Comparison of ENCODE assay signal across 8 cellular contexts in genomic region chr12:96906849-96907664, GRCh38. TPM values are rescaled to one million over a fixed set of nuclear protein-coding genes. Genes with fewer than 3 reads are reported as not detected.
DNase-seq lines count a peak whose midpoint lies in the region; ATAC-seq and TF ChIP-seq lines count a peak whose summit lies in the region.

Gene NEDD1 (plus strand): TSS chr12:96907257. CDS start chr12:96909760, 2,503 bp downstream.

- no peaks in the 10 kb centered on the region for H3K4me1 ChIP-seq in hepatocyte (ENCODE audit: insufficient read depth)
- peaks cover 0 to 3% of the 10 kb centered on the region in 2 donors for H3K4me1 ChIP-seq in aorta (ENCODE audit: control insufficient read depth in 1 of 2, insufficient read depth in 2 of 2, low read length in 2 of 2)

- no peak for TF ChIP-seq CTCF in hepatocyte (IDR thresholded peaks at IDR 0.05; ENCODE audit: poor library complexity)

- no peaks in the 10 kb centered on the region for H3K9me2 ChIP-seq in hepatocyte (replicated peaks; ENCODE audit: insufficient read depth)

- peak within 1 kb of the TSS; percentile 89 for H3K27ac ChIP-seq in hepatocyte
- peak within 1 kb of the TSS in 1 of 2 donors; percentile 50 for H3K27ac ChIP-seq in aorta (ENCODE audit: low read depth in 1 of 2, low read length in 2 of 2)

- TF ChIP-seq POLR2A in GM18505 (IDR thresholded peaks at IDR 0.05; ENCODE audit: borderline replicate concordance, extremely low read depth, insufficient read depth, insufficient read length): peak; percentile 86

- H3K27me3 ChIP-seq in hepatocyte (no peaks in the 10 kb centered on the region), aorta (ENCODE audit: control insufficient read depth in 1 of 2, insufficient read depth in 2 of 2, low read length in 1 of 2) (no peaks in the 10 kb centered on the region)

- H3K36me3 ChIP-seq in hepatocyte (replicated peaks; ENCODE audit: insufficient read depth, low read depth): no peaks in the 10 kb centered on the region
- no peaks in the 10 kb centered on the region for H3K36me3 ChIP-seq in aorta (ENCODE audit: control insufficient read depth in 1 of 2, insufficient read depth in 2 of 2, low read length in 1 of 2)

- peak; percentile 90 for DNase-seq in NCI-H146 (lab: John Stamatoyannopoulos, UW)
- DNase-seq in T1000 (lab: John Stamatoyannopoulos, UW): peak; percentile 94
- DNase-seq in astrocyte of the hippocampus (ENCODE audit: low read depth, low spot score): peak; percentile 92
- DNase-seq in hepatocyte (ENCODE audit: low spot score): peak; percentile 91
- peak; percentile 96 for DNase-seq in retina
- DNase-seq in aorta: peak; percentile 90 to 96

- peak within 1 kb of the TSS; percentile 99 for H2AFZ ChIP-seq in hepatocyte

- H3K4me3 ChIP-seq in hepatocyte (peak within 1 kb of the TSS; percentile 92), aorta (ENCODE audit: low read length in 2 of 2) (peak within 1 kb of the TSS; percentile 87 to 88)

- WGBS in hepatocyte (ENCODE audit: low lambda C conversion rate, missing lambda C conversion rate): 3% methylated on average over 55 of the region's 68 CpGs
- 0 to 1% methylated on average over 50 to 68 of the region's 68 CpGs for WGBS in aorta, 2 donors

- intact Hi-C loops in aorta (cut with DNase I): no loop called here

- peak within 1 kb of the TSS; percentile 91 for H3K4me2 ChIP-seq in hepatocyte

- no peaks in the 10 kb centered on the region for H3K9me3 ChIP-seq in hepatocyte (ENCODE audit: low read depth)
- H3K9me3 ChIP-seq in aorta (ENCODE audit: control insufficient read depth, low read length): no peaks in the 10 kb centered on the region

- ATAC-seq in GM18505 (IDR thresholded peaks at IDR 0.05; ENCODE audit: unreplicated experiment) (peak; percentile 96), HG02852 (IDR thresholded peaks at IDR 0.05; ENCODE audit: unreplicated experiment) (peak; percentile 94), aorta (ENCODE audit: low FRiP score) (peak; percentile 95)

- peaks cover 41% of the 10 kb centered on the region for H3K79me2 ChIP-seq in hepatocyte

- no peaks in the 10 kb centered on the region for H4K20me1 ChIP-seq in hepatocyte (ENCODE audit: insufficient read depth, poor library complexity, severe bottlenecking)

RNA-seq across cellular contexts. Expression of gene NEDD1, which starts in this region (rescaled TPM):
- 25.7 and 34.7 TPM in 2 replicates for total RNA-seq in hepatocyte
- 15.9 and 17.6 TPM in 2 replicates for polyA plus RNA-seq in hepatocyte
- total RNA-seq in aorta: 10 to 100 TPM; 14.6 to 15.0 TPM
- 1 to 10 TPM; 7.8 to 9.7 TPM for polyA plus RNA-seq in aorta
